21 cellular contexts compared by ENCODE assay signal in the genomic region with DNA sequence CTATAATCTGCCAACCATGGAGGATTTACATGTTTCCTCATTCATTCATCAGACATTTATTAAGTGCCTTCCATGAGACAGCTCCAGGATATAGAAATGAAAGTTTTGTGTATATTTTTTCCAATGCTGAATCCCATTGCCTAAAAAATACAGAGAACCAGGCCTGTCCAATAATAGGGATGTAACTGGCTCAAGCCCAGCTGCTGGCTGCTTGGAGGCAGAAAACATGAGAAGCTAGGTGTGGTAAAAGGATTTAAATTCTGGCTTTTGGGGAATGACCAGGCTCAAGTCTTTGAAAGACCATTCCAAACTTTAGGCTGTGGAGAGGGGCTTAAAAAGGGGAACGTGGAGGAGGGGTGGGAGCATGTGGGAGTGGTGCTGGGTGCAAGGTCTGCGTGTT. TPM values are rescaled to one million over a fixed set of nuclear protein-coding genes. Genes with fewer than 3 reads are reported as not detected.
DNase-seq lines count a peak whose midpoint lies in the region; ATAC-seq and TF ChIP-seq lines count a peak whose summit lies in the region.
"Had no signal": no experiment of that assay in that cellular context is flagged by ENCODE, and none has a peak within 500 bp of the region (broad histone marks: within the 10 kb centered on the region; RNA-seq: fewer than 3 reads in every experiment).

No MANE protein-coding gene starts in this region.

- H3K27ac ChIP-seq in GM23338 (ENCODE audit: low read depth) (no peak overlapping the region), endodermal cell (ENCODE audit: low read depth, low read length) (no peak overlapping the region), suprapubic skin (peak overlapping the region; percentile 64)
- H3K27ac ChIP-seq: neutrophil had no signal

- H3K4me1 ChIP-seq in GM23338 (ENCODE audit: insufficient read depth): peaks cover 15% of the 10 kb centered on the region
- peaks cover 9% of the 10 kb centered on the region for H3K4me1 ChIP-seq in endodermal cell (ENCODE audit: control insufficient read depth, insufficient read depth, low read length)
- peaks cover 25% of the 10 kb centered on the region for H3K4me1 ChIP-seq in suprapubic skin

- no peaks in the 10 kb centered on the region for H3K79me2 ChIP-seq in GM23338 (replicated peaks; ENCODE audit: insufficient read depth)

- H3K4me2 ChIP-seq in GM23338: no peak overlapping the region

- H3K27ac Mint-ChIP-seq in GM23338: no peak overlapping the region
- H3K27ac Mint-ChIP-seq in endodermal cell: peak overlapping the region; percentile 22
- no peak overlapping the region for H3K27ac Mint-ChIP-seq in neural crest cell (ENCODE audit: unreplicated experiment)
- no peak overlapping the region for H3K27ac Mint-ChIP-seq in activated T-helper 1 cell treated with anti-CD3 and anti-CD28 coated beads, Interleukin-12 subunit alpha, Interleukin-12 subunit beta, Interleukin-2, Interleukin-4 antibody, amounts not matched to agents 30 ng/mL and 10 ng/mL and 1 ng/mL, durations not matched to agents 14 hours and 24 hours and 36 hours
- H3K27ac Mint-ChIP-seq: activated CD8-positive, alpha-beta memory T cell treated with anti-CD3 and anti-CD28 coated beads, Interleukin-2, amount 10 ng/mL, durations not matched to agents 7 days and 5 days had no signal

- TF ChIP-seq CTCF in GM23338 (conservative IDR thresholded peaks at IDR 0.05; ENCODE audit: low read depth in 2 of 2) (no peak), endodermal cell (conservative IDR thresholded peaks at IDR 0.05) (no peak), neural crest cell (conservative IDR thresholded peaks at IDR 0.05) (no peak), suprapubic skin (IDR thresholded peaks at IDR 0.05) (no peak)

- H3K27me3 Mint-ChIP-seq in GM23338 (ENCODE audit: insufficient read depth, low read depth, poor library complexity): peaks cover 2% of the 10 kb centered on the region
- no peaks in the 10 kb centered on the region for H3K27me3 Mint-ChIP-seq in endodermal cell (ENCODE audit: insufficient read depth)
- no peaks in the 10 kb centered on the region for H3K27me3 Mint-ChIP-seq in neural crest cell (ENCODE audit: low read depth)
- no peaks in the 10 kb centered on the region for H3K27me3 Mint-ChIP-seq in activated T-helper 1 cell treated with anti-CD3 and anti-CD28 coated beads, Interleukin-12 subunit alpha, Interleukin-12 subunit beta, Interleukin-2, Interleukin-4 antibody, amounts not matched to agents 30 ng/mL and 10 ng/mL and 1 ng/mL, durations not matched to agents 14 hours and 24 hours and 36 hours (ENCODE audit: insufficient read depth)
- H3K27me3 Mint-ChIP-seq: type B pancreatic cell had no signal

- ATAC-seq in GM23338 (no peak), HG03159 (IDR thresholded peaks at IDR 0.05; ENCODE audit: unreplicated experiment) (no peak)
- ATAC-seq: activated CD8-positive, alpha-beta memory T cell treated with anti-CD3 and anti-CD28 coated beads, Interleukin-2, amount 10 ng/mL, durations not matched to agents 7 days and 5 days; esophagus mucosa had no signal

- no peaks in the 10 kb centered on the region for H3F3A ChIP-seq in GM23338 (replicated peaks; ENCODE audit: low read depth)

- H3K9ac ChIP-seq in endodermal cell (ENCODE audit: extremely low read depth, low read length, poor library complexity, severe bottlenecking): no peak overlapping the region

- H3K4me1 Mint-ChIP-seq in GM23338 (peaks cover 18% of the 10 kb centered on the region), endodermal cell (peaks cover 38% of the 10 kb centered on the region), neural crest cell (peaks cover 35% of the 10 kb centered on the region)
- no peaks in the 10 kb centered on the region for H3K4me1 Mint-ChIP-seq in activated T-helper 1 cell treated with anti-CD3 and anti-CD28 coated beads, Interleukin-12 subunit alpha, Interleukin-12 subunit beta, Interleukin-2, Interleukin-4 antibody, amounts not matched to agents 30 ng/mL and 10 ng/mL and 1 ng/mL, durations not matched to agents 14 hours and 24 hours and 36 hours (ENCODE audit: low read depth)
- H3K4me1 Mint-ChIP-seq: activated CD8-positive, alpha-beta memory T cell treated with anti-CD3 and anti-CD28 coated beads, Interleukin-2, amount 10 ng/mL, durations not matched to agents 7 days and 5 days had no signal

- no peak overlapping the region for H3K4me3 ChIP-seq in GM23338
- H3K4me3 ChIP-seq in endodermal cell (ENCODE audit: low read length): no peak overlapping the region
- no peak overlapping the region for H3K4me3 ChIP-seq in suprapubic skin

- H3K36me3 ChIP-seq in GM23338 (ENCODE audit: insufficient read depth) (no peaks in the 10 kb centered on the region), endodermal cell (ENCODE audit: control insufficient read depth, insufficient read depth, low read length) (peaks cover 8% of the 10 kb centered on the region), suprapubic skin (no peaks in the 10 kb centered on the region)
- H3K36me3 ChIP-seq: neutrophil had no signal

- DNase-seq in GM23338 (ENCODE audit: low spot score): no peak
- DNase-seq in endodermal cell: no peak
- no peak for DNase-seq in neural crest cell (ENCODE audit: low read depth, low spot score)
- DNase-seq in suprapubic skin (ENCODE audit: low spot score in 2 of 2): no peak
- no peak for DNase-seq in cerebellar nuclear complex (lab: John Stamatoyannopoulos, UW)
- DNase-seq in activated T-helper 1 cell treated with anti-CD3 and anti-CD28 coated beads, Interleukin-12 subunit alpha, Interleukin-12 subunit beta, Interleukin-2, Interleukin-4 antibody, amounts not matched to agents 30 ng/mL and 10 ng/mL and 1 ng/mL, durations not matched to agents 14 hours and 24 hours and 36 hours (ENCODE audit: low spot score): no peak
- DNase-seq in NK-92 treated with Interleukin-12 subunit alpha and Interleukin-12 subunit beta, amount 100 ng/mL, for 24 hours (lab: John Stamatoyannopoulos, UW): no peak
- DNase-seq: activated CD4-positive, CD25-positive, alpha-beta regulatory T cell; activated CD8-positive, alpha-beta memory T cell treated with anti-CD3 and anti-CD28 coated beads, Interleukin-2, amount 10 ng/mL, durations not matched to agents 7 days and 5 days; activated effector memory CD4-positive, alpha-beta T cell treated with anti-CD3 and anti-CD28 coated beads, Interleukin-2, amount 50 U/mL, for 16 hours; cortex of kidney; DMS153; IMR-90; NCI-H2081 treated with DMSO at 0.1 percent for 48 hours; NCI-H510A treated with DMSO at 0.1 percent for 48 hours; SHP77; T-helper 2 cell had no signal

- no peaks in the 10 kb centered on the region for H3K9me3 ChIP-seq in endodermal cell (ENCODE audit: control insufficient read depth, low read length)
- no peaks in the 10 kb centered on the region for H3K9me3 ChIP-seq in suprapubic skin
- H3K9me3 ChIP-seq: neutrophil had no signal

- H3K9me3 Mint-ChIP-seq in GM23338 (no peaks in the 10 kb centered on the region), endodermal cell (no peaks in the 10 kb centered on the region), neural crest cell (no peaks in the 10 kb centered on the region)
- H3K9me3 Mint-ChIP-seq in activated T-helper 1 cell treated with anti-CD3 and anti-CD28 coated beads, Interleukin-12 subunit alpha, Interleukin-12 subunit beta, Interleukin-2, Interleukin-4 antibody, amounts not matched to agents 30 ng/mL and 10 ng/mL and 1 ng/mL, durations not matched to agents 14 hours and 24 hours and 36 hours: no peaks in the 10 kb centered on the region
- H3K9me3 Mint-ChIP-seq: type B pancreatic cell had no signal

- no peak for TF ChIP-seq EP300 in suprapubic skin (IDR thresholded peaks at IDR 0.05)

- H3K36me3 Mint-ChIP-seq in GM23338 (ENCODE audit: low read depth) (no peaks in the 10 kb centered on the region), endodermal cell (ENCODE audit: low read depth) (peaks cover 9% of the 10 kb centered on the region), neural crest cell (ENCODE audit: low read depth) (no peaks in the 10 kb centered on the region)
- H3K36me3 Mint-ChIP-seq in activated T-helper 1 cell treated with anti-CD3 and anti-CD28 coated beads, Interleukin-12 subunit alpha, Interleukin-12 subunit beta, Interleukin-2, Interleukin-4 antibody, amounts not matched to agents 30 ng/mL and 10 ng/mL and 1 ng/mL, durations not matched to agents 14 hours and 24 hours and 36 hours (ENCODE audit: low read depth): no peaks in the 10 kb centered on the region
- H3K36me3 Mint-ChIP-seq: activated CD8-positive, alpha-beta memory T cell treated with anti-CD3 and anti-CD28 coated beads, Interleukin-2, amount 10 ng/mL, durations not matched to agents 7 days and 5 days; type B pancreatic cell had no signal

- peak overlapping the region; percentile 69 for H2AFZ ChIP-seq in GM23338

- 76 to 84% methylated on average over 2 of the region's 2 CpGs for WGBS in endodermal cell (ENCODE audit: insufficient coverage in 1 of 2, insufficient read length in 1 of 2), 2 experiments
- WGBS in suprapubic skin: 63% methylated on average over 2 of the region's 2 CpGs

- no peaks in the 10 kb centered on the region for H4K20me1 ChIP-seq in GM23338 (replicated peaks; ENCODE audit: insufficient read depth)

- H3K4me3 Mint-ChIP-seq in GM23338 (no peak overlapping the region), endodermal cell (no peak overlapping the region), neural crest cell (peak overlapping the region; percentile 47)
- no peak overlapping the region for H3K4me3 Mint-ChIP-seq in activated T-helper 1 cell treated with anti-CD3 and anti-CD28 coated beads, Interleukin-12 subunit alpha, Interleukin-12 subunit beta, Interleukin-2, Interleukin-4 antibody, amounts not matched to agents 30 ng/mL and 10 ng/mL and 1 ng/mL, durations not matched to agents 14 hours and 24 hours and 36 hours
- H3K4me3 Mint-ChIP-seq: activated CD8-positive, alpha-beta memory T cell treated with anti-CD3 and anti-CD28 coated beads, Interleukin-2, amount 10 ng/mL, durations not matched to agents 7 days and 5 days had no signal

- H3K27me3 ChIP-seq in GM23338 (ENCODE audit: insufficient read depth): no peaks in the 10 kb centered on the region
- no peaks in the 10 kb centered on the region for H3K27me3 ChIP-seq in endodermal cell (ENCODE audit: control insufficient read depth, insufficient read depth, low read length, poor library complexity, severe bottlenecking)
- no peaks in the 10 kb centered on the region for H3K27me3 ChIP-seq in suprapubic skin
- H3K27me3 ChIP-seq: neutrophil had no signal

- TF ChIP-seq POLR2A in suprapubic skin (IDR thresholded peaks at IDR 0.05): no peak

- peaks cover 6% of the 10 kb centered on the region; the same call in 1 of the 2 replicates for H3K9me2 ChIP-seq in GM23338 (ENCODE audit: insufficient read depth)

- intact Hi-C loops in activated T-helper 1 cell treated with anti-CD3 and anti-CD28 coated beads, Interleukin-12 subunit alpha, Interleukin-12 subunit beta, Interleukin-2, Interleukin-4 antibody, amounts not matched to agents 30 ng/mL and 10 ng/mL and 1 ng/mL, durations not matched to agents 14 hours and 24 hours and 36 hours (cut with micrococcal nuclease): no loop called here

RNA-seq across cellular contexts. Expression of gene RARB, which starts 41.5 kb away (rescaled TPM):
- 0.14 and 0.39 TPM in 2 replicates for total RNA-seq in GM23338 (2014; rRNA removed; shearing (Covaris generic))
- polyA plus RNA-seq in GM23338 (2016; fragmentation: Nextera tagmentation; extraction: Ambion mirVana): 0.30 and 0.42 TPM in 2 replicates
- total RNA-seq in endodermal cell: 10 to 100 TPM; 21.5 to 21.9 TPM
- polyA plus RNA-seq in endodermal cell (2013, experiment 1 of 2): 10.8 TPM
- polyA plus RNA-seq in endodermal cell (2013, experiment 2 of 2): 8.2 TPM
- total RNA-seq in neural crest cell: 0.98 and 1.9 TPM in 2 replicates
- 1 to 10 TPM; 1.3 to 3.9 (median 1.5) TPM for total RNA-seq in suprapubic skin
- total RNA-seq in activated T-helper 1 cell treated with anti-CD3 and anti-CD28 coated beads, Interleukin-12 subunit alpha, Interleukin-12 subunit beta, Interleukin-2, Interleukin-4 antibody, amounts not matched to agents 30 ng/mL and 10 ng/mL and 1 ng/mL, durations not matched to agents 14 hours and 24 hours and 36 hours: not detected in 2 replicates
- total RNA-seq: activated CD8-positive, alpha-beta memory T cell treated with anti-CD3 and anti-CD28 coated beads, Interleukin-2, amount 10 ng/mL, durations not matched to agents 7 days and 5 days had no signal
